5 cellular contexts compared by ENCODE assay signal in the genomic region with DNA sequence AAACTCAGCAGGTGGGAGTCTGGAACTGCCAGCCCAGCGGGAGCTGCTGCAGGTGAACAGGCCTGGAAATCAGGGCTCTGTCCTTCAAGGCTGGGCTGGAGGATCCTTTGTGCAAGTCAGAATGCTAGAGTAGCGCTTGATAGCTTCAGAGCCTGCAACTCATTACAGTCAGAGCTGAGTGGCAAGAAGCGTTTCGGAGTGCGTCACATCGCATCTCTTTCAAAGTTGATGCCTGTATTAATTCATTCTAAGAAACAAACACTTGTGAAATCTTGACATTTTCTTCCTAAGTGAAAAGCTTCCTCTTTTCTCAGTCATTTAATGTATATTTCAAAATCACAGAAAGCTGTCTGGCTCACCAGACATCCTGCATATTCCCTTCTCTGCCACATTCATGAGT.
"Had no signal": no experiment of that assay in that cellular context is flagged by ENCODE, and none has a peak within 500 bp of the region (broad histone marks: within the 10 kb centered on the region; RNA-seq: fewer than 3 reads in every experiment).

No MANE protein-coding gene starts in this region.

- H3K36me3 ChIP-seq: HAP-1 had no signal

- DNase-seq: HFFc6, KBM-7 had no signal

- H3K4me3 ChIP-seq: GM23338, HAP-1 had no signal

- H3K4me1 ChIP-seq: HAP-1 had no signal

- H3K4me2 ChIP-seq: GM23338 had no signal

- H2AFZ ChIP-seq: GM23338 had no signal

- H3K27ac ChIP-seq: HL-60 had no signal

- H3K9me3 ChIP-seq: HAP-1 had no signal
